Comparison of ENCODE assay signal across 2 cellular contexts in genomic region chr2:226754821-226755536, GRCh38.
TF ChIP-seq lines count a peak whose summit lies in the region.

No MANE protein-coding gene starts in this region.

TF ChIP-seq in A549, 52 proteins besides CTCF, POLR2A, EP300 and RAD21:
- TF ChIP-seq JUNB (IDR thresholded peaks at IDR 0.05) (0 out of 2 replicates have a peak, but pooled peaks have one; percentile 16), SMC3 (IDR thresholded peaks at IDR 0.05) (no peak)

TF ChIP-seq in IMR-90, 13 proteins besides CTCF, POLR2A, EP300 and RAD21:
- TF ChIP-seq FOS (IDR thresholded peaks at IDR 0.05; ENCODE audit: low read depth, low read length) (0 out of 2 replicates have a peak, but pooled peaks have one; percentile 15), MXI1 (IDR thresholded peaks at IDR 0.05; ENCODE audit: borderline replicate concordance, low read depth, low read length) (no peak), RCOR1 (IDR thresholded peaks at IDR 0.05; ENCODE audit: insufficient replicate concordance, low read length) (no peak), USF2 (IDR thresholded peaks at IDR 0.05; ENCODE audit: low read depth, low read length) (no peak), NFE2L2 (IDR thresholded peaks at IDR 0.05; ENCODE audit: low read depth, low read length) (peak; percentile 57; the same call in 1 of the 2 replicates), MAFK (IDR thresholded peaks at IDR 0.05; ENCODE audit: low read depth, low read length) (no peak), CEBPB (IDR thresholded peaks at IDR 0.05; ENCODE audit: low read depth, low read length) (no peak), CHD1 (IDR thresholded peaks at IDR 0.05; ENCODE audit: low read depth, low read length) (no peak), MAZ (IDR thresholded peaks at IDR 0.05; ENCODE audit: borderline replicate concordance, low read depth, low read length) (no peak), RFX5 (IDR thresholded peaks at IDR 0.05; ENCODE audit: low read depth, low read length) (no peak), SMC3 (IDR thresholded peaks at IDR 0.05; ENCODE audit: low read depth, low read length) (no peak), ELK1 (IDR thresholded peaks at IDR 0.05; ENCODE audit: borderline replicate concordance, low read depth, low read length) (no peak), BHLHE40 (IDR thresholded peaks at IDR 0.05; ENCODE audit: low read depth, low read length) (no peak)
